ENCODE assay signal across 13 cellular contexts in genomic region chr12:114666746-114667668, GRCh38. TPM values are rescaled to one million over a fixed set of nuclear protein-coding genes. Genes with fewer than 3 reads are reported as not detected.
DNase-seq lines count a peak whose midpoint lies in the region; ATAC-seq and TF ChIP-seq lines count a peak whose summit lies in the region.
"Had no signal": no experiment of that assay in that cellular context is flagged by ENCODE, and none has a peak within 500 bp of the region (broad histone marks: within the 10 kb centered on the region; RNA-seq: fewer than 3 reads in every experiment).

No MANE protein-coding gene starts in this region.

- TF ChIP-seq POLR2A in vagina (IDR thresholded peaks at IDR 0.05) (no peak), stomach (IDR thresholded peaks at IDR 0.05) (no peak)

- H3K4me1 ChIP-seq in RWPE2 (ENCODE audit: insufficient read depth, poor library complexity, severe bottlenecking): peaks cover 14% of the 10 kb centered on the region
- H3K4me1 ChIP-seq in iPS-20b (ENCODE audit: insufficient read depth, low read length): peaks cover 21% of the 10 kb centered on the region
- H3K4me1 ChIP-seq in vagina: peaks cover 28% of the 10 kb centered on the region
- H3K4me1 ChIP-seq in stomach: peaks cover 10 to 56% (median 38%) of the 10 kb centered on the region in 4 donors

- peak overlapping the region; percentile 96 for H3K27ac ChIP-seq in RWPE2 (ENCODE audit: poor library complexity, severe bottlenecking)
- no peak overlapping the region for H3K27ac ChIP-seq in iPS-20b (ENCODE audit: low read length)
- peak overlapping the region; percentile 99 for H3K27ac ChIP-seq in vagina
- no peak overlapping the region for H3K27ac ChIP-seq in stomach

- H3K9me3 Mint-ChIP-seq in stimulated activated naive CD8-positive, alpha-beta T cell treated with anti-CD3 and anti-CD28 coated beads, Interleukin-15, Interleukin-2, amounts not matched to agents 100 ng/mL and 50 ng/mL, for 24 hours: no peaks in the 10 kb centered on the region
- no peaks in the 10 kb centered on the region for H3K9me3 Mint-ChIP-seq in stimulated activated naive CD8-positive, alpha-beta T cell treated with anti-CD3 and anti-CD28 coated beads, Interleukin-15, amount 100 ng/mL, for 72 hours
- H3K9me3 Mint-ChIP-seq: central memory CD8-positive, alpha-beta T cell; T-cell had no signal

- no peak for ATAC-seq in stimulated activated naive CD8-positive, alpha-beta T cell treated with anti-CD3 and anti-CD28 coated beads, Interleukin-15, amount 100 ng/mL, for 72 hours
- no peak for ATAC-seq in RWPE2 (ENCODE audit: low read depth)
- ATAC-seq: T-cell had no signal

- WGBS in stomach, 5 donors: 21 to 56% (median 33%) methylated on average over 43 to 53 of the region's 53 CpGs

- H3K36me3 ChIP-seq in RWPE2 (ENCODE audit: low read depth) (peaks cover 19% of the 10 kb centered on the region), iPS-20b (ENCODE audit: insufficient read depth, low read depth, low read length) (no peaks in the 10 kb centered on the region), vagina (no peaks in the 10 kb centered on the region), stomach (peaks cover 0 to 5% (median 4%) of the 10 kb centered on the region in 4 donors)

- no peaks in the 10 kb centered on the region for H3K36me3 Mint-ChIP-seq in stimulated activated naive CD8-positive, alpha-beta T cell treated with anti-CD3 and anti-CD28 coated beads, Interleukin-15, Interleukin-2, amounts not matched to agents 100 ng/mL and 50 ng/mL, for 24 hours (ENCODE audit: low read depth)
- H3K36me3 Mint-ChIP-seq: T-cell had no signal

- peaks cover 73% of the 10 kb centered on the region for H3K27me3 Mint-ChIP-seq in stimulated activated naive CD8-positive, alpha-beta T cell treated with anti-CD3 and anti-CD28 coated beads, Interleukin-15, Interleukin-2, amounts not matched to agents 100 ng/mL and 50 ng/mL, for 24 hours
- peaks cover 96% of the 10 kb centered on the region for H3K27me3 Mint-ChIP-seq in stimulated activated naive CD8-positive, alpha-beta T cell treated with anti-CD3 and anti-CD28 coated beads, Interleukin-15, amount 100 ng/mL, for 72 hours

- TF ChIP-seq CTCF in RWPE2 (IDR thresholded peaks at IDR 0.05; ENCODE audit: poor library complexity, severe bottlenecking): no peak
- TF ChIP-seq CTCF in vagina (IDR thresholded peaks at IDR 0.05): no peak
- no peak for TF ChIP-seq CTCF in stomach (IDR thresholded peaks at IDR 0.05)

- DNase-seq in stimulated activated naive CD8-positive, alpha-beta T cell treated with anti-CD3 and anti-CD28 coated beads, Interleukin-15, amount 100 ng/mL, for 72 hours: no peak
- no peak for DNase-seq in RWPE2 (ENCODE audit: low spot score)
- DNase-seq in vagina (ENCODE audit: extremely low spot score in 2 of 2): no peak
- no peak for DNase-seq in dedifferentiated amniotic fluid mesenchymal stem cell (ENCODE audit: extremely low spot score)
- no peak for DNase-seq in NCI-H2196 (lab: John Stamatoyannopoulos, UW; ENCODE audit: unreplicated experiment)
- no peak for DNase-seq in stomach
- DNase-seq: activated naive CD4-positive, alpha-beta T cell; NCI-H2081; stimulated activated CD4-positive, alpha-beta T cell treated with anti-CD3 and anti-CD28 coated beads, Interleukin-4, amount 100 ng/mL, for 4 hours; T-cell had no signal

- TF ChIP-seq EP300 in stomach (IDR thresholded peaks at IDR 0.05): no peak

- peak overlapping the region; percentile 35 for H3K4me3 Mint-ChIP-seq in stimulated activated naive CD8-positive, alpha-beta T cell treated with anti-CD3 and anti-CD28 coated beads, Interleukin-15, Interleukin-2, amounts not matched to agents 100 ng/mL and 50 ng/mL, for 24 hours
- H3K4me3 Mint-ChIP-seq in stimulated activated naive CD8-positive, alpha-beta T cell treated with anti-CD3 and anti-CD28 coated beads, Interleukin-15, amount 100 ng/mL, for 72 hours: no peak overlapping the region
- H3K4me3 Mint-ChIP-seq: central memory CD8-positive, alpha-beta T cell; T-cell had no signal

- H3K4me3 ChIP-seq in RWPE2 (ENCODE audit: severe bottlenecking) (no peak overlapping the region), iPS-20b (ENCODE audit: low read length) (peak overlapping the region; percentile 46; the same call in 1 of the 2 replicates), vagina (peak overlapping the region; percentile 47 to 90), stomach (peak overlapping the region in 1 of 4 donors; percentile 32)

- peaks cover 15% of the 10 kb centered on the region for H3K4me1 Mint-ChIP-seq in stimulated activated naive CD8-positive, alpha-beta T cell treated with anti-CD3 and anti-CD28 coated beads, Interleukin-15, Interleukin-2, amounts not matched to agents 100 ng/mL and 50 ng/mL, for 24 hours (ENCODE audit: low read depth)
- peaks cover 25% of the 10 kb centered on the region for H3K4me1 Mint-ChIP-seq in stimulated activated naive CD8-positive, alpha-beta T cell treated with anti-CD3 and anti-CD28 coated beads, Interleukin-15, amount 100 ng/mL, for 72 hours

- H3K27me3 ChIP-seq in RWPE2 (ENCODE audit: insufficient read depth, poor library complexity, severe bottlenecking) (no peaks in the 10 kb centered on the region), iPS-20b (ENCODE audit: insufficient read depth, low read length) (peaks cover 99% of the 10 kb centered on the region), vagina (no peaks in the 10 kb centered on the region), stomach (peaks cover 15 to 96% (median 68%) of the 10 kb centered on the region in 3 donors)

- no peaks in the 10 kb centered on the region for H3K9me3 ChIP-seq in RWPE2 (ENCODE audit: severe bottlenecking)
- H3K9me3 ChIP-seq in iPS-20b (ENCODE audit: insufficient read depth, low read depth, low read length): peaks cover 4% of the 10 kb centered on the region; the same call in 1 of the 2 replicates
- no peaks in the 10 kb centered on the region for H3K9me3 ChIP-seq in vagina
- H3K9me3 ChIP-seq in stomach: no peaks in the 10 kb centered on the region

- intact Hi-C loops in vagina (cut with DNase I) (loop anchor here (5.0 kb wide), 1 partner anchor 1085 kb away; no protein-coding TSS in a partner anchor), stomach (cut with DNase I; ENCODE audit: low total_unique reads) (loop anchor here (5.0 kb wide), 1 partner anchor 1085 kb away; no protein-coding TSS in a partner anchor)

- no peak overlapping the region for H3K9ac ChIP-seq in iPS-20b (ENCODE audit: low read depth, low read length)

- peak overlapping the region; percentile 68 for H3K27ac Mint-ChIP-seq in stimulated activated naive CD8-positive, alpha-beta T cell treated with anti-CD3 and anti-CD28 coated beads, Interleukin-15, Interleukin-2, amounts not matched to agents 100 ng/mL and 50 ng/mL, for 24 hours
- peak overlapping the region in 1 of 2 donors; percentile 59 for H3K27ac Mint-ChIP-seq in stimulated activated naive CD8-positive, alpha-beta T cell treated with anti-CD3 and anti-CD28 coated beads, Interleukin-15, amount 100 ng/mL, for 72 hours

RNA-seq across cellular contexts. Expression of gene TBX3, which starts 17.0 kb away (rescaled TPM):
- total RNA-seq in vagina: 57.0 TPM
- total RNA-seq in stomach: 10 to 100 TPM in 2 of 5 donors, 1 to 10 TPM in 2, not detected in 1; 5.7 to 12.7 (median 10.3) TPM
- 1 to 10 TPM; 2.5 to 4.9 (median 3.5) TPM for polyA plus RNA-seq in stomach

Comparison
In these comparisons a context has a peak if more than half of its experiments do, and no peak if none do; other contexts are left out.
1. H3K27ac ChIP-seq: peak in RWPE2 (single experiment) and vagina (single experiment); none in iPS-20b (single experiment) and stomach (0 of 5).